8 cellular contexts compared by ENCODE assay signal in genomic region chr16:57446530-57447141, GRCh38. TPM values are rescaled to one million over a fixed set of nuclear protein-coding genes. Genes with fewer than 3 reads are reported as not detected.
DNase-seq lines count a peak whose midpoint lies in the region; ATAC-seq and TF ChIP-seq lines count a peak whose summit lies in the region.

No MANE protein-coding gene starts in this region.

- DNase-seq in activated gamma-delta T cell treated with Interleukin-2 at 50 U/mL for 16 hours (peak; percentile 9), activated gamma-delta T cell (lab: John Stamatoyannopoulos, UW) (no peak), NCI-H1694 treated with DMSO at 0.1 percent for 48 hours (lab: John Stamatoyannopoulos, UW) (peak; percentile 14), germinal center (ENCODE audit: low spot score) (peak; percentile 67), ovary (peak in 1 of 5 donors; percentile 49), cortex of kidney (lab: John Stamatoyannopoulos, UW) (no peak)
- DNase-seq in activated T-helper 2 cell treated with anti-CD3 and anti-CD28 coated beads, Interferon-gamma antibody, Interleukin-2, Interleukin-4, amounts not matched to agents 10 μg/mL and 5 μg/mL and 100 μg/mL, durations not matched to agents 14 hours and 24 hours and 36 hours (ENCODE audit: low spot score): peak; percentile 16

- H3K4me3 Mint-ChIP-seq in activated T-helper 2 cell treated with anti-CD3 and anti-CD28 coated beads, Interferon-gamma antibody, Interleukin-2, Interleukin-4, amounts not matched to agents 10 μg/mL and 5 μg/mL and 100 μg/mL, durations not matched to agents 14 hours and 24 hours and 36 hours (ENCODE audit: low read depth): peak overlapping the region; percentile 93

- no peak for TF ChIP-seq CTCF in ovary (IDR thresholded peaks at IDR 0.05)

- H3K36me3 Mint-ChIP-seq in activated T-helper 2 cell treated with anti-CD3 and anti-CD28 coated beads, Interferon-gamma antibody, Interleukin-2, Interleukin-4, amounts not matched to agents 10 μg/mL and 5 μg/mL and 100 μg/mL, durations not matched to agents 14 hours and 24 hours and 36 hours (ENCODE audit: low read depth): peaks cover 24% of the 10 kb centered on the region

- intact Hi-C loops in activated T-helper 2 cell treated with anti-CD3 and anti-CD28 coated beads, Interferon-gamma antibody, Interleukin-2, Interleukin-4, amounts not matched to agents 10 μg/mL and 5 μg/mL and 100 μg/mL, durations not matched to agents 14 hours and 24 hours and 36 hours (cut with micrococcal nuclease): loop anchor here (1.0 kb wide), 2 partner anchors 16 to 146 kb away; partner anchors contain the start of gene POLR2C
- intact Hi-C loops in ovary (cut with DNase I): no loop called here

- no peaks in the 10 kb centered on the region for H3K9me3 ChIP-seq in ovary

- H3K36me3 ChIP-seq in ovary: no peaks in the 10 kb centered on the region

- WGBS in ovary, 3 donors: 2 to 3% (median 3%) methylated on average over 26 of the region's 26 CpGs

- H3K27me3 Mint-ChIP-seq in activated T-helper 2 cell treated with anti-CD3 and anti-CD28 coated beads, Interferon-gamma antibody, Interleukin-2, Interleukin-4, amounts not matched to agents 10 μg/mL and 5 μg/mL and 100 μg/mL, durations not matched to agents 14 hours and 24 hours and 36 hours (ENCODE audit: low read depth): no peaks in the 10 kb centered on the region

- peaks cover 26% of the 10 kb centered on the region for H3K4me1 Mint-ChIP-seq in activated T-helper 2 cell treated with anti-CD3 and anti-CD28 coated beads, Interferon-gamma antibody, Interleukin-2, Interleukin-4, amounts not matched to agents 10 μg/mL and 5 μg/mL and 100 μg/mL, durations not matched to agents 14 hours and 24 hours and 36 hours (ENCODE audit: low read depth)

- peak overlapping the region; percentile 87 for H3K27ac Mint-ChIP-seq in activated T-helper 2 cell treated with anti-CD3 and anti-CD28 coated beads, Interferon-gamma antibody, Interleukin-2, Interleukin-4, amounts not matched to agents 10 μg/mL and 5 μg/mL and 100 μg/mL, durations not matched to agents 14 hours and 24 hours and 36 hours

- peak overlapping the region; percentile 81 for H3K4me3 ChIP-seq in ovary

- H3K9me3 Mint-ChIP-seq in activated T-helper 2 cell treated with anti-CD3 and anti-CD28 coated beads, Interferon-gamma antibody, Interleukin-2, Interleukin-4, amounts not matched to agents 10 μg/mL and 5 μg/mL and 100 μg/mL, durations not matched to agents 14 hours and 24 hours and 36 hours: peaks cover 2% of the 10 kb centered on the region

- no peak for TF ChIP-seq POLR2A in ovary (IDR thresholded peaks at IDR 0.05)

- H3K4me1 ChIP-seq in ovary (ENCODE audit: insufficient read depth): peaks cover 8% of the 10 kb centered on the region

- TF ChIP-seq EP300 in ovary (IDR thresholded peaks at IDR 0.05): no peak

- peak; percentile 39 for ATAC-seq in HG02759 (IDR thresholded peaks at IDR 0.05; ENCODE audit: unreplicated experiment)

- no peaks in the 10 kb centered on the region for H3K27me3 ChIP-seq in ovary

- peak overlapping the region; percentile 10 to 68 for H3K27ac ChIP-seq in ovary

RNA-seq across cellular contexts. Expression of gene CIAPIN1, which starts 0.5 kb away (rescaled TPM):
- total RNA-seq in activated T-helper 2 cell treated with anti-CD3 and anti-CD28 coated beads, Interferon-gamma antibody, Interleukin-2, Interleukin-4, amounts not matched to agents 10 μg/mL and 5 μg/mL and 100 μg/mL, durations not matched to agents 14 hours and 24 hours and 36 hours: 66.8 and 73.1 TPM in 2 replicates
- 10 to 100 TPM in 6 of 7 donors, 1 to 10 TPM in 1; 9.2 to 33.5 (median 20.8) TPM for total RNA-seq in ovary
- 10 to 100 TPM; 16.0 to 32.8 TPM for polyA plus RNA-seq in ovary

RNA-seq across cellular contexts. Expression of gene COQ9, which starts 0.6 kb away (rescaled TPM):
- 47.4 and 48.3 TPM in 2 replicates for total RNA-seq in activated T-helper 2 cell treated with anti-CD3 and anti-CD28 coated beads, Interferon-gamma antibody, Interleukin-2, Interleukin-4, amounts not matched to agents 10 μg/mL and 5 μg/mL and 100 μg/mL, durations not matched to agents 14 hours and 24 hours and 36 hours
- 10 to 100 TPM; 24.4 to 37.5 (median 29.7) TPM for total RNA-seq in ovary
- 10 to 100 TPM; 36.2 to 68.8 TPM for polyA plus RNA-seq in ovary

RNA-seq across cellular contexts. Expression of gene POLR2C, which starts 15.8 kb away (rescaled TPM):
- 73.6 and 75.6 TPM in 2 replicates for total RNA-seq in activated T-helper 2 cell treated with anti-CD3 and anti-CD28 coated beads, Interferon-gamma antibody, Interleukin-2, Interleukin-4, amounts not matched to agents 10 μg/mL and 5 μg/mL and 100 μg/mL, durations not matched to agents 14 hours and 24 hours and 36 hours
- 10 to 100 TPM; 54.9 to 96.9 (median 65.8) TPM for total RNA-seq in ovary
- polyA plus RNA-seq in ovary: 10 to 100 TPM; 70.5 to 74.1 TPM

RNA-seq across cellular contexts. Expression of gene DOK4, which starts 39.7 kb away (rescaled TPM):
- 5.7 and 6.6 TPM in 2 replicates for total RNA-seq in activated T-helper 2 cell treated with anti-CD3 and anti-CD28 coated beads, Interferon-gamma antibody, Interleukin-2, Interleukin-4, amounts not matched to agents 10 μg/mL and 5 μg/mL and 100 μg/mL, durations not matched to agents 14 hours and 24 hours and 36 hours
- total RNA-seq in ovary: 10 to 100 TPM; 14.0 to 34.7 (median 29.2) TPM
- 10 to 100 TPM in 1 of 2 donors, 1 to 10 TPM in 1; 9.9 to 26.7 TPM for polyA plus RNA-seq in ovary

RNA-seq across cellular contexts. Expression of gene CCL17, which starts 42.1 kb away (rescaled TPM):
- 0.37 and 1.3 TPM in 2 replicates for total RNA-seq in activated T-helper 2 cell treated with anti-CD3 and anti-CD28 coated beads, Interferon-gamma antibody, Interleukin-2, Interleukin-4, amounts not matched to agents 10 μg/mL and 5 μg/mL and 100 μg/mL, durations not matched to agents 14 hours and 24 hours and 36 hours
- total RNA-seq in ovary: not detected
- polyA plus RNA-seq in ovary: not detected

Comparison
In these comparisons a context has a peak if more than half of its experiments do, and no peak if none do; other contexts are left out.
1. DNase-seq: peak in activated gamma-delta T cell treated with Interleukin-2 at 50 U/mL for 16 hours (single experiment), NCI-H1694 treated with DMSO at 0.1 percent for 48 hours (single experiment), activated T-helper 2 cell treated with anti-CD3 and anti-CD28 coated beads, Interferon-gamma antibody, Interleukin-2, Interleukin-4, amounts not matched to agents 10 μg/mL and 5 μg/mL and 100 μg/mL, durations not matched to agents 14 hours and 24 hours and 36 hours (single experiment) and germinal center (single experiment); none in activated gamma-delta T cell (single experiment) and cortex of kidney (single experiment).